Comparison of ENCODE assay signal across 1 cellular context in the genomic region with DNA sequence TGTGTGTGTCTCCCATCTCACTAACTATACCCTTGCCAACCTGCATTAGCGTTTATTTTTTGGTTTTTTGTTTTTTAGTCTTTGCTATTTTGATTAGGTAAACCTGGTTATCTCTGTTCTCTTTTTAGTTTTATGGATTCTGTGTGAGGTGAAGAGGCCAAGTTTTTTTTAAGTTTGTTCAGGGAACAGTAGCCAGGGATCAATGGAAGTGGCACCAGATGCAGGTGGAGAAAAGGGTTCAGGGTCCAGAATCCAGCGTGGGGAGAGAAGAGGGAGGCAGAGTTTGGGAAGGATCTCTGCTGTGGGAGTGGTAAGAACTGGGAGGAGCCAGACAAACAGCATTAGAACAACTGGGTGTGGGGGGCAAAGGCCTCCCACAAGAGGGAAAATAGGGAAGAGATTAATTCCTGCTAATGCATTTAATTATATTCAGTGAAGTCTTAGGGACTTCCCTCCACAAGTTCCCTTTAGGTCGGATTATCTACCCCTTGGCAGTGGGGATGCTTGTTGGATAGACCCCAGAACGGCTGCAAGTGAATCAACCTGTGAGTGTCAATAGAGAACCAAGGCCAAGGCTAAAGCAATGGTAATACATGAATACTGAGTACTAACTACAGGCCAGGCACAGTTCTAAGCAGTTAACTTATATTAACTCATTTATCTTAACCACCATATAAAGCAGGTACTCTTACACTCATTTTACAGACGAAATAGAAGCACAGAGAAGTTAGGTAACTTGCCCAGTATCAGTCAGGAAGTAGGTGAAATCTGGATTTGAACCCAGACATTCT.
TF ChIP-seq lines count a peak whose summit lies in the region.

No MANE protein-coding gene starts in this region.

TF ChIP-seq in neural cell, 6 proteins besides CTCF, POLR2A, EP300 and RAD21 (continued from another document):
- TF ChIP-seq, protein P1, sequence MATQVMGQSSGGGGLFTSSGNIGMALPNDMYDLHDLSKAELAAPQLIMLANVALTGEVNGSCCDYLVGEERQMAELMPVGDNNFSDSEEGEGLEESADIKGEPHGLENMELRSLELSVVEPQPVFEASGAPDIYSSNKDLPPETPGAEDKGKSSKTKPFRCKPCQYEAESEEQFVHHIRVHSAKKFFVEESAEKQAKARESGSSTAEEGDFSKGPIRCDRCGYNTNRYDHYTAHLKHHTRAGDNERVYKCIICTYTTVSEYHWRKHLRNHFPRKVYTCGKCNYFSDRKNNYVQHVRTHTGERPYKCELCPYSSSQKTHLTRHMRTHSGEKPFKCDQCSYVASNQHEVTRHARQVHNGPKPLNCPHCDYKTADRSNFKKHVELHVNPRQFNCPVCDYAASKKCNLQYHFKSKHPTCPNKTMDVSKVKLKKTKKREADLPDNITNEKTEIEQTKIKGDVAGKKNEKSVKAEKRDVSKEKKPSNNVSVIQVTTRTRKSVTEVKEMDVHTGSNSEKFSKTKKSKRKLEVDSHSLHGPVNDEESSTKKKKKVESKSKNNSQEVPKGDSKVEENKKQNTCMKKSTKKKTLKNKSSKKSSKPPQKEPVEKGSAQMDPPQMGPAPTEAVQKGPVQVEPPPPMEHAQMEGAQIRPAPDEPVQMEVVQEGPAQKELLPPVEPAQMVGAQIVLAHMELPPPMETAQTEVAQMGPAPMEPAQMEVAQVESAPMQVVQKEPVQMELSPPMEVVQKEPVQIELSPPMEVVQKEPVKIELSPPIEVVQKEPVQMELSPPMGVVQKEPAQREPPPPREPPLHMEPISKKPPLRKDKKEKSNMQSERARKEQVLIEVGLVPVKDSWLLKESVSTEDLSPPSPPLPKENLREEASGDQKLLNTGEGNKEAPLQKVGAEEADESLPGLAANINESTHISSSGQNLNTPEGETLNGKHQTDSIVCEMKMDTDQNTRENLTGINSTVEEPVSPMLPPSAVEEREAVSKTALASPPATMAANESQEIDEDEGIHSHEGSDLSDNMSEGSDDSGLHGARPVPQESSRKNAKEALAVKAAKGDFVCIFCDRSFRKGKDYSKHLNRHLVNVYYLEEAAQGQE (IDR thresholded peaks at IDR 0.05; ENCODE audit: borderline replicate concordance), result no peak
- no peak for TF ChIP-seq EZH2 (IDR thresholded peaks at IDR 0.05; ENCODE audit: borderline replicate concordance, insufficient read depth, low read length, poor library complexity, severe bottlenecking)
- no peak for TF ChIP-seq SMC3 (conservative IDR thresholded peaks at IDR 0.05; ENCODE audit: poor library complexity)
- no peak for TF ChIP-seq MXI1 (conservative IDR thresholded peaks at IDR 0.05; ENCODE audit: poor library complexity, severe bottlenecking)
